In the genomic region with DNA sequence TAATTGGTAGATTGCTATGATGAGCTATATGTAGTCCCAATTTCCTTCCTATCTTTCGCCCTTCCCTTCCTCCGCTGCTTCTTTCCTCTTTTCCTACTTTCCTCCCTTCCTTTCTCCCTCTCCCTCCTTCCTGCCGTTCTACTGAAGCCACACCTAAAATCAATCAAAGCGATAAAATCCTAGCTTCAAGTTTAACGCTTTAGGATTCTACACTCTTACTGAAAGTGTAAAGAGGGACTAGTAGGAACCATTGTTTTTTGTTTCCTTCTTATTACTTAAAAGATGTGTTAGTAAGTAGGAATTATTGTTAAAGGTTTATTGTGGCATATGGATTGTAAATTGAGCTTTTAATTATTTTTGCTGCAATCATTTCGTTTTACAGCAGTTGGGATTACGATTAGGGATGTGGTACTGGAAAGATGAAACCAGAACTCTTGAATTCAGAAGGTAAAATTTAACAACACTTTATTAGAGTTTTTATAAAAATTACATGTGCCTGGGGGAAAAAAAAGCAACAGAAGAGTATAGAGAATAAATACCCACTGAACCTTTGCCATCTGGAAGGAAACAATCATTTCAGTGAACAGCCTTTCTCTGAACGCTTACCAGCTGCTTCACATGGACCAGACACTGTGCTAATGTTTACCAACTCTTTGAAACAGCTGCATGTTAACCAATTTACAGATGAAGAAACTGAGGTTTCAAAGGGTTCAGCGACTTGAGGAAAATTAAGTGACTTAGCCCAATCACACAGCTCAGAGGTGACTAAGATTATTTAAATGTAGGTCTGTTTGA, we compare ENCODE assay signal across 12 cellular contexts. TPM values are rescaled to one million over a fixed set of nuclear protein-coding genes. Genes with fewer than 3 reads are reported as not detected.
A peak's percentile ranks its signal among the peaks of the same experiment; 100 is the strongest.
DNase-seq lines count a peak whose midpoint lies in the region; ATAC-seq and TF ChIP-seq lines count a peak whose summit lies in the region.
"Had no signal": no experiment of that assay in that cellular context is flagged by ENCODE, and none has a peak within 500 bp of the region (broad histone marks: within the 10 kb centered on the region; RNA-seq: fewer than 3 reads in every experiment).

No MANE protein-coding gene starts in this region.

- peak overlapping the region; percentile 75 for H3K4me3 ChIP-seq in HUES6 (ENCODE audit: low read depth, low read length)
- peak overlapping the region; percentile 89 for H3K4me3 ChIP-seq in mucosa of stomach (ENCODE audit: low read length)
- H3K4me3 ChIP-seq: SJSA1 had no signal

- no peaks in the 10 kb centered on the region for H3K36me3 Mint-ChIP-seq in CD4-positive, alpha-beta T cell (ENCODE audit: low read depth)
- H3K36me3 Mint-ChIP-seq in brain: no peaks in the 10 kb centered on the region

- peaks cover 3% of the 10 kb centered on the region for H3K27me3 ChIP-seq in CD4-positive, alpha-beta T cell (ENCODE audit: control insufficient read depth, insufficient read depth, low read length)
- H3K27me3 ChIP-seq in HUES6 (ENCODE audit: control insufficient read depth, insufficient read depth, low read length): peaks cover 31% of the 10 kb centered on the region
- no peaks in the 10 kb centered on the region for H3K27me3 ChIP-seq in mucosa of stomach (ENCODE audit: control insufficient read depth, insufficient read depth, low read length)
- H3K27me3 ChIP-seq: SJSA1 had no signal

- peak overlapping the region; percentile 17 for H3K27ac Mint-ChIP-seq in CD4-positive, alpha-beta T cell
- H3K27ac Mint-ChIP-seq in brain: no peak overlapping the region

- no peak for ATAC-seq in CD4-positive, alpha-beta T cell (ENCODE audit: poor library complexity)
- ATAC-seq in left ventricle myocardium superior: no peak
- no peak for ATAC-seq in HG03354 (IDR thresholded peaks at IDR 0.05; ENCODE audit: poor library complexity, severe bottlenecking, unreplicated experiment)

- POLR2A ChIA-PET in CD4-positive, alpha-beta T cell (lab: Charles Lee): interaction anchor here (1.0 kb wide), 1 partner anchor 10 kb away, joined by 3 read pairs; a partner anchor contains a TSS

- H3K36me3 ChIP-seq in HUES6 (ENCODE audit: control insufficient read depth, insufficient read depth, low read length): no peaks in the 10 kb centered on the region
- no peaks in the 10 kb centered on the region for H3K36me3 ChIP-seq in mucosa of stomach (ENCODE audit: control insufficient read depth, insufficient read depth, low read length)
- H3K36me3 ChIP-seq: SJSA1 had no signal

- no peak overlapping the region for H3K9ac ChIP-seq in HUES6 (ENCODE audit: low read length)
- peak overlapping the region; percentile 93 for H3K9ac ChIP-seq in mucosa of stomach (ENCODE audit: low read length)

- no peak overlapping the region for H3K27ac ChIP-seq in CD4-positive, alpha-beta T cell (ENCODE audit: low read depth, low read length)
- no peak overlapping the region for H3K27ac ChIP-seq in HUES6 (ENCODE audit: low read depth, low read length)
- H3K27ac ChIP-seq: epithelial cell of prostate, SJSA1 had no signal

- peaks cover 16% of the 10 kb centered on the region for H3K4me1 ChIP-seq in HUES6 (ENCODE audit: control insufficient read depth, insufficient read depth, low read length)
- H3K4me1 ChIP-seq in mucosa of stomach (ENCODE audit: control insufficient read depth, insufficient read depth, low read length): peaks cover 18% of the 10 kb centered on the region
- H3K4me1 ChIP-seq: SJSA1 had no signal

- peaks cover 5% of the 10 kb centered on the region for H3K27me3 Mint-ChIP-seq in CD4-positive, alpha-beta T cell
- peaks cover 36% of the 10 kb centered on the region for H3K27me3 Mint-ChIP-seq in brain

- peaks cover 19% of the 10 kb centered on the region for H3K4me1 Mint-ChIP-seq in CD4-positive, alpha-beta T cell (ENCODE audit: low read depth)
- peaks cover 14% of the 10 kb centered on the region for H3K4me1 Mint-ChIP-seq in brain

- CTCF ChIA-PET in CD4-positive, alpha-beta T cell (lab: Charles Lee): interaction anchor here (1.2 to 1.9 kb wide), 2 partner anchors 10 to 40 kb away, joined by 4 to 11 read pairs; a partner anchor contains a TSS

- peak overlapping the region; percentile 80 for H3K4me3 Mint-ChIP-seq in CD4-positive, alpha-beta T cell
- H3K4me3 Mint-ChIP-seq in brain: peak overlapping the region; percentile 63 to 78 (median 70)

- DNase-seq in CD4-positive, alpha-beta T cell: no peak
- DNase-seq in stimulated activated CD4-positive, alpha-beta T cell treated with anti-CD3 and anti-CD28 coated beads, Interleukin-4, amount 100 ng/mL, for 4 hours: no peak
- DNase-seq in left ventricle myocardium superior (no peak), SIG-M5 treated with dmso at 0.1 percent for 504 hours (lab: John Stamatoyannopoulos, UW; ENCODE audit: unreplicated experiment) (no peak)
- DNase-seq: DND-41 had no signal

- intact Hi-C loops in CD4-positive, alpha-beta T cell (cut with DNase I, micrococcal nuclease): no loop called here
- intact Hi-C loops in left ventricle myocardium superior (cut with micrococcal nuclease): no loop called here

- no peak for TF ChIP-seq CTCF in CD4-positive, alpha-beta T cell (IDR thresholded peaks at IDR 0.05)
- TF ChIP-seq CTCF in brain (conservative IDR thresholded peaks at IDR 0.05): no peak

- H3K9me3 ChIP-seq in CD4-positive, alpha-beta T cell (ENCODE audit: control insufficient read depth, low read length): no peaks in the 10 kb centered on the region
- H3K9me3 ChIP-seq in HUES6 (ENCODE audit: control insufficient read depth, insufficient read depth, low read depth, low read length): no peaks in the 10 kb centered on the region
- no peaks in the 10 kb centered on the region for H3K9me3 ChIP-seq in mucosa of stomach (ENCODE audit: control insufficient read depth, low read length)
- H3K9me3 ChIP-seq: SJSA1 had no signal

- no peaks in the 10 kb centered on the region for H3K9me3 Mint-ChIP-seq in CD4-positive, alpha-beta T cell
- H3K9me3 Mint-ChIP-seq in brain: no peaks in the 10 kb centered on the region

RNA-seq across cellular contexts. Expression of a gene that starts 1.0 kb away (rescaled TPM):
- not detected for total RNA-seq in CD4-positive, alpha-beta T cell
- polyA plus RNA-seq in brain (ENCODE audit: insufficient read depth, low read depth, low replicate concordance): 0.31 TPM
- total RNA-seq in left ventricle myocardium superior: not detected
- polyA plus RNA-seq: neural cell had no signal

RNA-seq across cellular contexts. Expression of a gene that starts 10.2 kb away (rescaled TPM):
- 1 to 10 TPM; 1.5 to 1.9 TPM for total RNA-seq in CD4-positive, alpha-beta T cell
- 239 TPM for polyA plus RNA-seq in brain (ENCODE audit: insufficient read depth, low read depth, low replicate concordance)
- 13.8 TPM for total RNA-seq in left ventricle myocardium superior

RNA-seq across cellular contexts. Expression of a gene that starts 46.2 kb away (rescaled TPM):
- 100 to 1,000 TPM; 146 to 147 TPM for total RNA-seq in CD4-positive, alpha-beta T cell
- polyA plus RNA-seq in brain (ENCODE audit: insufficient read depth, low read depth, low replicate concordance): 8.0 TPM
- total RNA-seq in left ventricle myocardium superior: 23.7 TPM

RNA-seq across cellular contexts. Expression of a gene that starts 47.1 kb away (rescaled TPM):
- 10 to 100 TPM; 56.8 to 58.1 TPM for total RNA-seq in CD4-positive, alpha-beta T cell
- 7.5 TPM for polyA plus RNA-seq in brain (ENCODE audit: insufficient read depth, low read depth, low replicate concordance)
- total RNA-seq in left ventricle myocardium superior: 17.1 TPM
